Comparison of ENCODE assay signal across 4 cellular contexts in genomic region chr4:44434247-44434646, GRCh38. TPM values are rescaled to one million over a fixed set of nuclear protein-coding genes. Genes with fewer than 3 reads are reported as not detected.
"Had no signal": no experiment of that assay in that cellular context is flagged by ENCODE, and none has a peak within 500 bp of the region (broad histone marks: within the 10 kb centered on the region; RNA-seq: fewer than 3 reads in every experiment).

No MANE protein-coding gene starts in this region.

- ATAC-seq: GM12878 had no signal

- H3K4me3 ChIP-seq: GM12878 had no signal

- DNase-seq: GDM1, GF-D8 had no signal

RNA-seq across cellular contexts. Expression of gene KCTD8, which starts 14.4 kb away (rescaled TPM):
- total RNA-seq: G401, GM12878 had no signal
